Comparison of ENCODE assay signal across 14 cellular contexts in the genomic region with DNA sequence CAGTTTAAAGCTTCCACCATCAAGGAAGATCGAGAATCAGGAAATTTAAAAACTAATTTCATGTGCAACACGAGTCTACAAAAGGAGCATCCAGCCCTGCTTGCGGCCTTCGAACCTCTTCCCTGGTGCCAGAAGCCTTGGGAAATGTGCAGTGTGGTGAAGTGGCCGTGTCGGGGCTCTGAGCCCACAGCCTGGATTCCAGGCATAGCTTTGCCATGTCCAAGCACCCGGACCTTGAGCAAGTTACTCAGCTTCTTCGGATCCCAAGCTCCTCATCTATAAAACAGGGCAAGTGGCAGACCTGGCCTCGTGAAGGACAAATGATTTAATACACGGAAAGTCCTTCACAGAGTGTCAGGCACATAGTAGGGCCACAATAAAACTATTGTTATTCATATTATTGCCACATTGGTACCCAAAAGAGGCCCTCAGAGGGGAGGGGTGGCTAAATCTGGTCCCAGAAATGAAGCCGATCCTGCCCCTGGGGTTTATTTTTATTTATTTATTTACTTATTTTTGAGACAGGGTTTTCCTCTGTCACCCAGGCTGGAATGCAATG. TPM values are rescaled to one million over a fixed set of nuclear protein-coding genes. Genes with fewer than 3 reads are reported as not detected.
A peak's percentile ranks its signal among the peaks of the same experiment; 100 is the strongest.
DNase-seq lines count a peak whose midpoint lies in the region; ATAC-seq and TF ChIP-seq lines count a peak whose summit lies in the region.
"Had no signal": no experiment of that assay in that cellular context is flagged by ENCODE, and none has a peak within 500 bp of the region (broad histone marks: within the 10 kb centered on the region; RNA-seq: fewer than 3 reads in every experiment).

No MANE protein-coding gene starts in this region.

- no peak overlapping the region for H2AFZ ChIP-seq in smooth muscle cell (ENCODE audit: low read depth)

- TF ChIP-seq POLR2A in gastroesophageal sphincter (IDR thresholded peaks at IDR 0.05): no peak

- no peak overlapping the region for H3K9ac ChIP-seq in smooth muscle cell (ENCODE audit: low read depth)

- TF ChIP-seq EP300 in gastroesophageal sphincter (IDR thresholded peaks at IDR 0.05): no peak

- H3K9me3 ChIP-seq in gastroesophageal sphincter (no peaks in the 10 kb centered on the region), smooth muscle cell (replicated peaks; ENCODE audit: low read depth) (no peaks in the 10 kb centered on the region)

- peaks cover 23% of the 10 kb centered on the region for H3K79me2 ChIP-seq in smooth muscle cell (ENCODE audit: low read depth)

- H3K27me3 ChIP-seq in gastroesophageal sphincter (no peaks in the 10 kb centered on the region), smooth muscle cell (ENCODE audit: low read depth) (no peaks in the 10 kb centered on the region)
- H3K27me3 ChIP-seq: dorsolateral prefrontal cortex had no signal

- no peak overlapping the region for H3K4me3 Mint-ChIP-seq in activated CD8-positive, alpha-beta memory T cell treated with anti-CD3 and anti-CD28 coated beads, Interleukin-2, amount 10 ng/mL, durations not matched to agents 7 days and 5 days
- H3K4me3 Mint-ChIP-seq in activated B cell treated with CpG ODN at 0.5 μM for 24 hours: no peak overlapping the region
- H3K4me3 Mint-ChIP-seq: neural crest cell had no signal

- CTCF ChIA-PET in activated CD8-positive, alpha-beta memory T cell treated with anti-CD3 and anti-CD28 coated beads, Interleukin-2, amount 10 ng/mL, durations not matched to agents 7 days and 5 days (lab: Charles Lee): interaction anchor here (1.2 to 2.0 kb wide), 2 partner anchors 40 to 77 kb away, joined by 3 to 7 read pairs; no protein-coding TSS in a partner anchor
- CTCF ChIA-PET in activated B cell treated with CpG ODN at 0.5 μM for 24 hours (lab: Charles Lee): interaction anchor here (4.7 kb wide), 1 partner anchor 39 kb away, joined by 20 read pairs; no protein-coding TSS in a partner anchor

- H3K4me1 Mint-ChIP-seq in activated CD8-positive, alpha-beta memory T cell treated with anti-CD3 and anti-CD28 coated beads, Interleukin-2, amount 10 ng/mL, durations not matched to agents 7 days and 5 days: peaks cover 67% of the 10 kb centered on the region
- peaks cover 84% of the 10 kb centered on the region for H3K4me1 Mint-ChIP-seq in activated B cell treated with CpG ODN at 0.5 μM for 24 hours

- no peaks in the 10 kb centered on the region for H3K9me3 Mint-ChIP-seq in activated CD8-positive, alpha-beta memory T cell treated with anti-CD3 and anti-CD28 coated beads, Interleukin-2, amount 10 ng/mL, durations not matched to agents 7 days and 5 days (ENCODE audit: low read depth)
- H3K9me3 Mint-ChIP-seq in activated B cell treated with CpG ODN at 0.5 μM for 24 hours: no peaks in the 10 kb centered on the region
- H3K9me3 Mint-ChIP-seq: activated T-helper 2 cell treated with anti-CD3 and anti-CD28 coated beads, Interferon-gamma antibody, Interleukin-2, Interleukin-4, amounts not matched to agents 10 μg/mL and 5 μg/mL and 100 μg/mL, durations not matched to agents 14 hours and 24 hours and 36 hours; neural crest cell had no signal

- TF ChIP-seq CTCF in activated B cell treated with CpG ODN at 0.5 μM for 24 hours (IDR thresholded peaks at IDR 0.05) (no peak), gastroesophageal sphincter (IDR thresholded peaks at IDR 0.05) (no peak), smooth muscle cell (IDR thresholded peaks at IDR 0.05; ENCODE audit: borderline replicate concordance, insufficient read depth, poor library complexity, severe bottlenecking) (no peak)

- H3K4me3 ChIP-seq in gastroesophageal sphincter: no peak overlapping the region
- H3K4me3 ChIP-seq in smooth muscle cell: no peak overlapping the region
- H3K4me3 ChIP-seq: dorsolateral prefrontal cortex had no signal

- H3K4me2 ChIP-seq in smooth muscle cell: peak overlapping the region; percentile 47

- no peaks in the 10 kb centered on the region for H3K27me3 Mint-ChIP-seq in activated CD8-positive, alpha-beta memory T cell treated with anti-CD3 and anti-CD28 coated beads, Interleukin-2, amount 10 ng/mL, durations not matched to agents 7 days and 5 days
- H3K27me3 Mint-ChIP-seq in activated B cell treated with CpG ODN at 0.5 μM for 24 hours: no peaks in the 10 kb centered on the region

- POLR2A ChIA-PET in activated B cell treated with CpG ODN at 0.5 μM for 24 hours (lab: Charles Lee): interaction anchor here (0.8 to 8.4 kb wide), 4 partner anchors 9 to 20 kb away, joined by 3 to 99 read pairs (median 4); no protein-coding TSS in a partner anchor

- no peak overlapping the region for H3K27ac ChIP-seq in gastroesophageal sphincter
- H3K27ac ChIP-seq in smooth muscle cell (ENCODE audit: low read depth): peak overlapping the region; percentile 47
- H3K27ac ChIP-seq: HL-60 had no signal

- peaks cover 68% of the 10 kb centered on the region for H4K20me1 ChIP-seq in smooth muscle cell (ENCODE audit: low read depth)

- H3K4me1 ChIP-seq in gastroesophageal sphincter: no peaks in the 10 kb centered on the region
- peaks cover 7% of the 10 kb centered on the region for H3K4me1 ChIP-seq in smooth muscle cell (ENCODE audit: low read depth)

- intact Hi-C loops in activated B cell treated with CpG ODN at 0.5 μM for 24 hours (cut with micrococcal nuclease): no loop called here

- DNase-seq in activated CD8-positive, alpha-beta memory T cell treated with anti-CD3 and anti-CD28 coated beads, Interleukin-2, amount 10 ng/mL, durations not matched to agents 7 days and 5 days: no peak
- no peak for DNase-seq in activated CD8-positive, alpha-beta memory T cell treated with anti-CD3 and anti-CD28 coated beads for 24 hours
- DNase-seq in activated B cell treated with CpG ODN at 0.5 μM for 24 hours: no peak
- no peak for DNase-seq in smooth muscle cell (lab: John Stamatoyannopoulos, UW; ENCODE audit: unreplicated experiment)
- no peak for DNase-seq in AML-193 (lab: John Stamatoyannopoulos, UW)
- DNase-seq: dorsolateral prefrontal cortex; NCI-H1436 treated with DMSO at 0.1 percent for 48 hours; stimulated activated CD4-positive, alpha-beta T cell treated with anti-CD3 and anti-CD28 coated beads, Interleukin-1b, Interleukin-23, amount 100 ng/mL, for 48 hours had no signal

- no peaks in the 10 kb centered on the region for H3K36me3 ChIP-seq in gastroesophageal sphincter
- peaks cover 3% of the 10 kb centered on the region for H3K36me3 ChIP-seq in smooth muscle cell (ENCODE audit: low read depth)

- 75 to 77% methylated on average over 4 to 7 of the region's 11 CpGs for WGBS in gastroesophageal sphincter (ENCODE audit: low coverage in 1 of 2), 2 donors
- WGBS in smooth muscle cell (ENCODE audit: low lambda C conversion rate): 30% methylated on average over 11 of the region's 11 CpGs

- H3F3A ChIP-seq in smooth muscle cell (ENCODE audit: low read depth): peaks cover 4% of the 10 kb centered on the region

- H3K36me3 Mint-ChIP-seq in activated CD8-positive, alpha-beta memory T cell treated with anti-CD3 and anti-CD28 coated beads, Interleukin-2, amount 10 ng/mL, durations not matched to agents 7 days and 5 days: peaks cover 66% of the 10 kb centered on the region
- peaks cover 58% of the 10 kb centered on the region for H3K36me3 Mint-ChIP-seq in activated B cell treated with CpG ODN at 0.5 μM for 24 hours (ENCODE audit: low read depth)

- H3K27ac Mint-ChIP-seq in activated CD8-positive, alpha-beta memory T cell treated with anti-CD3 and anti-CD28 coated beads, Interleukin-2, amount 10 ng/mL, durations not matched to agents 7 days and 5 days: peak overlapping the region; percentile 64
- peak overlapping the region; percentile 46 for H3K27ac Mint-ChIP-seq in activated B cell treated with CpG ODN at 0.5 μM for 24 hours
- H3K27ac Mint-ChIP-seq: activated T-helper 2 cell treated with anti-CD3 and anti-CD28 coated beads, Interferon-gamma antibody, Interleukin-2, Interleukin-4, amounts not matched to agents 10 μg/mL and 5 μg/mL and 100 μg/mL, durations not matched to agents 14 hours and 24 hours and 36 hours had no signal

- ATAC-seq in activated CD8-positive, alpha-beta memory T cell treated with anti-CD3 and anti-CD28 coated beads, Interleukin-2, amount 10 ng/mL, durations not matched to agents 7 days and 5 days: no peak
- ATAC-seq in activated B cell treated with CpG ODN at 0.5 μM for 24 hours (ENCODE audit: low read depth) (no peak), gastroesophageal sphincter (peak; percentile 70), HG02970 (IDR thresholded peaks at IDR 0.05; ENCODE audit: low FRiP score, unreplicated experiment) (no peak), GM19023 (IDR thresholded peaks at IDR 0.05; ENCODE audit: unreplicated experiment) (no peak)

RNA-seq across cellular contexts. Expression of a gene that starts 34.8 kb away (rescaled TPM):
- 1,000 to 10,000 TPM; 1,052 to 1,190 TPM for total RNA-seq in activated CD8-positive, alpha-beta memory T cell treated with anti-CD3 and anti-CD28 coated beads, Interleukin-2, amount 10 ng/mL, durations not matched to agents 7 days and 5 days
- total RNA-seq in activated B cell treated with CpG ODN at 0.5 μM for 24 hours (487 and 525 TPM in 2 replicates), gastroesophageal sphincter (10 to 100 TPM; 13.1 to 46.2 (median 37.3) TPM), smooth muscle cell (66.5 and 81.2 TPM in 2 replicates)
- 209 and 233 TPM in 2 replicates for polyA plus RNA-seq in smooth muscle cell
